10 cellular contexts compared by ENCODE assay signal in genomic region chr1:193569696-193570269, GRCh38.
DNase-seq lines count a peak whose midpoint lies in the region; ATAC-seq and TF ChIP-seq lines count a peak whose summit lies in the region.
"Had no signal": no experiment of that assay in that cellular context is flagged by ENCODE, and none has a peak within 500 bp of the region (broad histone marks: within the 10 kb centered on the region; RNA-seq: fewer than 3 reads in every experiment).

No MANE protein-coding gene starts in this region.

- no peak for TF ChIP-seq CTCF in glutamatergic neuron (IDR thresholded peaks at IDR 0.05; ENCODE audit: partially characterized antibody, unreplicated experiment)

- peak overlapping the region; percentile 85 for H3K27ac Mint-ChIP-seq in activated naive CD8-positive, alpha-beta T cell treated with anti-CD3 and anti-CD28 coated beads, Interleukin-2, amount 50 U/mL, for 24 hours
- H3K27ac Mint-ChIP-seq in naive thymus-derived CD8-positive, alpha-beta T cell: peak overlapping the region in 8 of 10 donors; percentile 9 to 90 (median 78)
- H3K27ac Mint-ChIP-seq in glutamatergic neuron (ENCODE audit: unreplicated experiment): no peak overlapping the region

- H3K4me3 Mint-ChIP-seq in activated naive CD8-positive, alpha-beta T cell treated with anti-CD3 and anti-CD28 coated beads, Interleukin-2, amount 50 U/mL, for 24 hours: peak overlapping the region; percentile 35
- H3K4me3 Mint-ChIP-seq in naive thymus-derived CD8-positive, alpha-beta T cell: peak overlapping the region in 3 of 10 donors; percentile 13 to 52 (median 36)
- H3K4me3 Mint-ChIP-seq in glutamatergic neuron (ENCODE audit: unreplicated experiment): no peak overlapping the region

- H3K9me3 Mint-ChIP-seq in activated naive CD8-positive, alpha-beta T cell treated with anti-CD3 and anti-CD28 coated beads, Interleukin-2, amount 50 U/mL, for 24 hours: peaks cover 47% of the 10 kb centered on the region
- peaks cover 0 to 15% (median 5%) of the 10 kb centered on the region in 9 donors for H3K9me3 Mint-ChIP-seq in naive thymus-derived CD8-positive, alpha-beta T cell
- H3K9me3 Mint-ChIP-seq in glutamatergic neuron (ENCODE audit: unreplicated experiment): no peaks in the 10 kb centered on the region

- H3K27me3 Mint-ChIP-seq in activated naive CD8-positive, alpha-beta T cell treated with anti-CD3 and anti-CD28 coated beads, Interleukin-2, amount 50 U/mL, for 24 hours: no peaks in the 10 kb centered on the region
- no peaks in the 10 kb centered on the region for H3K27me3 Mint-ChIP-seq in naive thymus-derived CD8-positive, alpha-beta T cell
- H3K27me3 Mint-ChIP-seq in glutamatergic neuron (ENCODE audit: unreplicated experiment): no peaks in the 10 kb centered on the region

- ATAC-seq in GM18508 (IDR thresholded peaks at IDR 0.05; ENCODE audit: insufficient read depth, unreplicated experiment) (peak; percentile 66), HG03159 (IDR thresholded peaks at IDR 0.05; ENCODE audit: unreplicated experiment) (peak; percentile 83)
- ATAC-seq in activated naive CD8-positive, alpha-beta T cell treated with anti-CD3 and anti-CD28 coated beads, Interleukin-2, amount 50 U/mL, for 24 hours: peak; percentile 90
- peak; percentile 79 to 81 for ATAC-seq in naive thymus-derived CD8-positive, alpha-beta T cell

- POLR2A ChIA-PET in naive thymus-derived CD8-positive, alpha-beta T cell (lab: Charles Lee): no interaction called here

- DNase-seq in activated naive CD8-positive, alpha-beta T cell treated with anti-CD3 and anti-CD28 coated beads, Interleukin-2, amount 50 U/mL, for 24 hours: no peak
- peak in 4 of 10 donors; percentile 6 to 45 (median 27) for DNase-seq in naive thymus-derived CD8-positive, alpha-beta T cell
- no peak for DNase-seq in Ammon's horn (ENCODE audit: low spot score)
- no peak for DNase-seq in glutamatergic neuron
- DNase-seq in superior temporal gyrus (ENCODE audit: extremely low spot score): no peak
- DNase-seq in NK-92 (lab: John Stamatoyannopoulos, UW; ENCODE audit: unreplicated experiment): no peak
- DNase-seq: activated CD4-positive, alpha-beta T cell treated with anti-CD3 and anti-CD28 coated beads for 1 hour; NCI-H1694 treated with DMSO at 0.1 percent for 48 hours had no signal

- H3K4me1 Mint-ChIP-seq in activated naive CD8-positive, alpha-beta T cell treated with anti-CD3 and anti-CD28 coated beads, Interleukin-2, amount 50 U/mL, for 24 hours: peaks cover 35% of the 10 kb centered on the region
- peaks cover 2 to 27% (median 22%) of the 10 kb centered on the region in 4 donors for H3K4me1 Mint-ChIP-seq in naive thymus-derived CD8-positive, alpha-beta T cell
- no peaks in the 10 kb centered on the region for H3K4me1 Mint-ChIP-seq in glutamatergic neuron (ENCODE audit: low read depth, unreplicated experiment)

- peaks cover 27% of the 10 kb centered on the region for H3K36me3 Mint-ChIP-seq in activated naive CD8-positive, alpha-beta T cell treated with anti-CD3 and anti-CD28 coated beads, Interleukin-2, amount 50 U/mL, for 24 hours (ENCODE audit: low read depth)
- H3K36me3 Mint-ChIP-seq in naive thymus-derived CD8-positive, alpha-beta T cell: peaks cover 0 to 16% (median 7%) of the 10 kb centered on the region in 3 donors
- H3K36me3 Mint-ChIP-seq in glutamatergic neuron (ENCODE audit: unreplicated experiment): peaks cover 4% of the 10 kb centered on the region
